12 cellular contexts compared by ENCODE assay signal in the genomic region with DNA sequence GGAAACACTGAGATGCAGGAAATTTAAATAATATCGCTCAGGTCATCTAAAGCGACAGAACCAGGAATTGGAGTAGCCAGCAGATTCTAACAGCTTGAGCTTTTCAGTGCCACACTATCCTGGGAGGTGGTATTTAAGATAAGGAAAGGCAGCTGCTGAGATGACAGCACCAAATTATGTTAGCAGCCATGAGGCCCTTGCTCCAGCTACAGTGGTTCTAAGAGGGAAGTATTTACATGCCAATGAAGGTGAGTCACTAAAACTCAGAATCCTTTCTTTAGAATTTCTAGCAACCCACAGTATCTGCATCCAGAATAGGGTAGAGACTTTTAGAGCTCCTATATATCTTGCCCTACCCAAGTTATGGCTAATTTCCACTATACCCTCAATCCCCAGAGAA.
A peak's percentile ranks its signal among the peaks of the same experiment; 100 is the strongest.
DNase-seq lines count a peak whose midpoint lies in the region; ATAC-seq and TF ChIP-seq lines count a peak whose summit lies in the region.
"Had no signal": no experiment of that assay in that cellular context is flagged by ENCODE, and none has a peak within 500 bp of the region (broad histone marks: within the 10 kb centered on the region; RNA-seq: fewer than 3 reads in every experiment).

No MANE protein-coding gene starts in this region.

- no peak overlapping the region for H3K27ac Mint-ChIP-seq in stimulated activated memory B cell treated with anti-CD40 and anti-IgM and Interleukin-4, amounts not matched to agents 10 μg/mL and 1 μg/mL and 100 μg/mL, for 72 hours

- H3K27me3 ChIP-seq in H7 (ENCODE audit: control insufficient read depth, insufficient read depth, low read length) (no peaks in the 10 kb centered on the region), right atrium auricular region (no peaks in the 10 kb centered on the region)

- TF ChIP-seq CTCF in right atrium auricular region (IDR thresholded peaks at IDR 0.05) = no peak

- no peak for ATAC-seq in stimulated activated memory B cell treated with anti-CD40 and anti-IgM and Interleukin-4, amounts not matched to agents 10 μg/mL and 1 μg/mL and 100 μg/mL, for 72 hours
- no peak for ATAC-seq in GM19452 (IDR thresholded peaks at IDR 0.05; ENCODE audit: unreplicated experiment)

- H3K27me3 Mint-ChIP-seq in stimulated activated memory B cell treated with anti-CD40 and anti-IgM and Interleukin-4, amounts not matched to agents 10 μg/mL and 1 μg/mL and 100 μg/mL, for 72 hours = peaks cover 9% of the 10 kb centered on the region

- H3K4me3 Mint-ChIP-seq in stimulated activated memory B cell treated with anti-CD40 and anti-IgM and Interleukin-4, amounts not matched to agents 10 μg/mL and 1 μg/mL and 100 μg/mL, for 72 hours = no peak overlapping the region

- no peaks in the 10 kb centered on the region for H3K4me1 Mint-ChIP-seq in stimulated activated memory B cell treated with anti-CD40 and anti-IgM and Interleukin-4, amounts not matched to agents 10 μg/mL and 1 μg/mL and 100 μg/mL, for 72 hours

- no peaks in the 10 kb centered on the region for H3K9me3 Mint-ChIP-seq in stimulated activated memory B cell treated with anti-CD40 and anti-IgM and Interleukin-4, amounts not matched to agents 10 μg/mL and 1 μg/mL and 100 μg/mL, for 72 hours

- H3K9me3 ChIP-seq in right atrium auricular region = no peaks in the 10 kb centered on the region

- H3K4me1 ChIP-seq in right atrium auricular region = peaks cover 0 to 43% of the 10 kb centered on the region in 2 donors

- no peaks in the 10 kb centered on the region for H3K36me3 ChIP-seq in H7 (replicated peaks; ENCODE audit: control insufficient read depth, insufficient read depth, low read length)
- H3K36me3 ChIP-seq in right atrium auricular region = no peaks in the 10 kb centered on the region

- DNase-seq in H7 (peak; percentile 24), SW480 (ENCODE audit: low spot score) (peak; percentile 2), right atrium auricular region (ENCODE audit: low spot score) (no peak), skeletal muscle cell (ENCODE audit: low read depth) (peak; percentile 25), NCI-H2081 (lab: John Stamatoyannopoulos, UW) (no peak), hypothalamus (lab: John Stamatoyannopoulos, UW) (no peak)
- DNase-seq: DMS79; NCI-H524 treated with DMSO at 0.1 percent for 48 hours; stimulated activated CD4-positive, alpha-beta T cell treated with anti-CD3 and anti-CD28 coated beads, Interleukin-15, amount 100 ng/mL, for 24 hours; stimulated activated naive CD4-positive, alpha-beta T cell had no signal

- H3K4me3 ChIP-seq in H7 (ENCODE audit: insufficient read depth, low read depth, low read length) (no peak overlapping the region), right atrium auricular region (no peak overlapping the region), skeletal muscle cell (ENCODE audit: low read depth, low read length) (no peak overlapping the region)

- H3K36me3 Mint-ChIP-seq in stimulated activated memory B cell treated with anti-CD40 and anti-IgM and Interleukin-4, amounts not matched to agents 10 μg/mL and 1 μg/mL and 100 μg/mL, for 72 hours = no peaks in the 10 kb centered on the region

- peak overlapping the region; percentile 42 to 58 for H3K27ac ChIP-seq in right atrium auricular region

Comparison
In these comparisons a context has a peak if more than half of its experiments do, and no peak if none do; other contexts are left out.
1. DNase-seq: peak in H7 (single experiment), SW480 (single experiment) and skeletal muscle cell (single experiment); none in right atrium auricular region (single experiment), NCI-H2081 (0 of 2) and hypothalamus (0 of 51).